20 cellular contexts compared by ENCODE assay signal in genomic region chr7:134806197-134806596, GRCh38.
"Had no signal": no experiment of that assay in that cellular context is flagged by ENCODE, and none has a peak within 500 bp of the region (broad histone marks: within the 10 kb centered on the region; RNA-seq: fewer than 3 reads in every experiment).

No MANE protein-coding gene starts in this region.

- H3K27me3 Mint-ChIP-seq: activated naive CD4-positive, alpha-beta T cell treated with anti-CD3 and anti-CD28 coated beads, Interleukin-2, amount 50 U/mL, for 24 hours had no signal

- H3K4me3 ChIP-seq: lung, pancreas, psoas muscle, right atrium auricular region, stomach, upper lobe of left lung had no signal

- H3K4me1 ChIP-seq: pancreas, psoas muscle had no signal

- H3K9ac ChIP-seq: SK-N-SH had no signal

- ATAC-seq: left lobe of liver, natural killer cell, pancreas, psoas muscle had no signal

- H3K4me2 ChIP-seq: SK-N-SH had no signal

- DNase-seq: activated CD4-positive, alpha-beta T cell treated with anti-CD3 and anti-CD28 coated beads, Interleukin-2, amount 50 U/mL, for 1 hour; activated CD4-positive, CD25-positive, alpha-beta regulatory T cell treated with anti-CD3 and anti-CD28 coated beads, Interleukin-2, amount 50 U/mL, for 72 hours; activated gamma-delta T cell treated with Interleukin-2 at 50 U/mL for 16 hours; activated T-cell treated with anti-CD3 and anti-CD28 coated beads, Interleukin-2, amount 50 U/mL, for 1 hour; cerebellar nuclear complex; cortex of kidney; foreskin fibroblast; midbrain; natural killer cell; pancreas; psoas muscle; SK-N-SH; stimulated activated CD4-positive, alpha-beta T cell treated with anti-CD3 and anti-CD28 coated beads, Interleukin-1b, Interleukin-23, amount 100 ng/mL, for 48 hours; stomach; upper lobe of left lung; WERI-Rb-1 had no signal

- H3K27ac Mint-ChIP-seq: activated naive CD4-positive, alpha-beta T cell treated with anti-CD3 and anti-CD28 coated beads, Interleukin-2, amount 50 U/mL, for 24 hours; natural killer cell had no signal

- H3K4me3 Mint-ChIP-seq: activated naive CD4-positive, alpha-beta T cell treated with anti-CD3 and anti-CD28 coated beads, Interleukin-2, amount 50 U/mL, for 24 hours; natural killer cell had no signal

- H3K36me3 ChIP-seq: pancreas, stomach, upper lobe of left lung, WERI-Rb-1 had no signal

- H3K27ac ChIP-seq: pancreas, psoas muscle, WERI-Rb-1 had no signal

- H3K9me3 ChIP-seq: pancreas, psoas muscle, right atrium auricular region, SK-N-SH, stomach, upper lobe of left lung had no signal

- H3K36me3 Mint-ChIP-seq: natural killer cell had no signal

- H3K4me1 Mint-ChIP-seq: activated naive CD4-positive, alpha-beta T cell treated with anti-CD3 and anti-CD28 coated beads, Interleukin-2, amount 50 U/mL, for 24 hours; natural killer cell had no signal

- H3K27me3 ChIP-seq: pancreas, right atrium auricular region, stomach, upper lobe of left lung had no signal

- H3K9me3 Mint-ChIP-seq: activated naive CD4-positive, alpha-beta T cell treated with anti-CD3 and anti-CD28 coated beads, Interleukin-2, amount 50 U/mL, for 24 hours; natural killer cell had no signal
